In the genomic region with DNA sequence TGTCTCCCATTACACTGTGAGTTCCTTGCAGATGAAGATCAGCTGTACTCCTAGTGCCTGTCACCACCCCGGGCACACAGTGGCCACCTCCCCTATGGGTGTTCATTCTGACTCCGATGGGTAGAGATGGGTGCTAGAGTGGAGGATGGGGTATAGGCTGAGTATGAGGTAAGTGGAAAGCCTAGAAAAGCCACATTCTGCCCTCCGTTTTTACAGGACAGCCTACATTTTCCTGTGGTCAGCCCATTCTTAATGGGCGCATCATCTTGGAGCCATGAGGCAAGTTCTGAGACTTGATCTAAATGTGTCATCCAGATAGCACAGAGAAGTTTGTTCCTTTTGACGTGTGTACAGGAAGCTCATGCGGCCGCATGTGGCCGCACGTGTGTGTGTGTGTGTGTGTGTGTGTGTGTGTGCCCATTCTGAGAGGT, we compare ENCODE assay signal across 8 cellular contexts.
DNase-seq lines count a peak whose midpoint lies in the region; ATAC-seq and TF ChIP-seq lines count a peak whose summit lies in the region.

No MANE protein-coding gene starts in this region.

- no peak for TF ChIP-seq EP300 in ovary (IDR thresholded peaks at IDR 0.05)

- H3K27me3 ChIP-seq in fibroblast of lung (ENCODE audit: control insufficient read depth, insufficient read depth, low read length), result no peaks in the 10 kb centered on the region
- H3K27me3 ChIP-seq in heart left ventricle, result no peaks in the 10 kb centered on the region
- no peaks in the 10 kb centered on the region for H3K27me3 ChIP-seq in ovary

- no peaks in the 10 kb centered on the region for H3K9me3 ChIP-seq in fibroblast of lung (ENCODE audit: control insufficient read depth, insufficient read depth, low read depth, low read length)
- H3K9me3 ChIP-seq in heart left ventricle, result no peaks in the 10 kb centered on the region
- H3K9me3 ChIP-seq in ovary, result no peaks in the 10 kb centered on the region

- no peak overlapping the region for H2AFZ ChIP-seq in fibroblast of lung (ENCODE audit: low read length)

- 65 to 76% (median 74%) methylated on average over 9 of the region's 9 CpGs for WGBS in heart left ventricle, 4 donors
- 61 to 71% (median 68%) methylated on average over 9 of the region's 9 CpGs for WGBS in ovary, 3 donors

- H4K20me1 ChIP-seq in fibroblast of lung (ENCODE audit: control insufficient read depth, extremely low read depth, insufficient read depth, low read length), result no peaks in the 10 kb centered on the region

- H3K36me3 ChIP-seq in fibroblast of lung (ENCODE audit: control insufficient read depth, insufficient read depth, low read length) (no peaks in the 10 kb centered on the region), heart left ventricle (peaks cover 0 to 15% (median 3%) of the 10 kb centered on the region in 9 donors), ovary (no peaks in the 10 kb centered on the region)

- TF ChIP-seq POLR2A in heart left ventricle (IDR thresholded peaks at IDR 0.05) (no peak), ovary (IDR thresholded peaks at IDR 0.05) (no peak)

- ATAC-seq in stimulated activated naive CD8-positive, alpha-beta T cell treated with anti-CD3 and anti-CD28 coated beads, Interleukin-15, Interleukin-2, amounts not matched to agents 100 U/mL and 50 U/mL, for 24 hours, result peak; percentile 79
- ATAC-seq in heart left ventricle (no peak), left cardiac atrium (no peak)

- H3K27ac ChIP-seq in VCaP (peak overlapping the region; percentile 98), fibroblast of lung (ENCODE audit: insufficient read depth, low read length) (peak overlapping the region; percentile 51), heart left ventricle (no peak overlapping the region), ovary (no peak overlapping the region)

- no peak overlapping the region for H3K4me2 ChIP-seq in fibroblast of lung (ENCODE audit: extremely low read depth, insufficient read depth, low read length)

- peak; percentile 68 for DNase-seq in activated CD8-positive, alpha-beta memory T cell treated with anti-CD3 and anti-CD28 coated beads for 24 hours
- no peak for DNase-seq in activated CD8-positive, alpha-beta memory T cell treated with anti-CD3 and anti-CD28 coated beads, Interleukin-2, amount 50 U/mL, for 4 hours
- DNase-seq in fibroblast of lung (ENCODE audit: low read depth in 2 of 2) (peak; percentile 82 to 97), heart left ventricle (no peak), left cardiac atrium (no peak), ovary (no peak)
- peak; percentile 59 for DNase-seq in stimulated activated naive CD8-positive, alpha-beta T cell treated with anti-CD3 and anti-CD28 coated beads, Interleukin-15, Interleukin-2, amounts not matched to agents 100 U/mL and 50 U/mL, for 24 hours

- peaks cover 16% of the 10 kb centered on the region for H3K4me1 ChIP-seq in fibroblast of lung (ENCODE audit: control insufficient read depth, extremely low read depth, insufficient read depth, low read length)
- peaks cover 0 to 77% (median 57%) of the 10 kb centered on the region in 12 donors for H3K4me1 ChIP-seq in heart left ventricle
- peaks cover 21% of the 10 kb centered on the region for H3K4me1 ChIP-seq in ovary (ENCODE audit: insufficient read depth)

- H3K4me3 ChIP-seq in fibroblast of lung (replicated peaks in 1 of 4; ENCODE audit: control extremely low read depth in 1 of 4, insufficient read depth in 1 of 4, low read depth in 3 of 4, low read length in 4 of 4), result no peak overlapping the region
- no peak overlapping the region for H3K4me3 ChIP-seq in heart left ventricle
- no peak overlapping the region for H3K4me3 ChIP-seq in ovary

- H3K79me2 ChIP-seq in fibroblast of lung (ENCODE audit: control insufficient read depth, insufficient read depth, low read length), result no peaks in the 10 kb centered on the region

- H3K9ac ChIP-seq in fibroblast of lung (ENCODE audit: insufficient read depth, low read length), result no peak overlapping the region

- TF ChIP-seq CTCF in VCaP (conservative IDR thresholded peaks at IDR 0.05) (no peak), fibroblast of lung (conservative IDR thresholded peaks at IDR 0.05 in 1 of 2, IDR thresholded peaks at IDR 0.05 in 1 of 2; ENCODE audit: low read depth in 1 of 2, low read length in 2 of 2) (no peak), heart left ventricle (IDR thresholded peaks at IDR 0.05) (no peak), ovary (IDR thresholded peaks at IDR 0.05) (no peak)

- intact Hi-C loops in heart left ventricle (cut with DNase I) (loop anchor here in 2 of 10 donors (5.0 kb wide), 2 partner anchors 34 to 51 kb away; no protein-coding TSS in a partner anchor), left cardiac atrium (cut with DNase I) (no loop called here), ovary (cut with DNase I) (no loop called here)

Comparison
In these comparisons a context has a peak if more than half of its experiments do, and no peak if none do; other contexts are left out.
1. DNase-seq: peak in activated CD8-positive, alpha-beta memory T cell treated with anti-CD3 and anti-CD28 coated beads for 24 hours (single experiment), fibroblast of lung (2 of 2) and stimulated activated naive CD8-positive, alpha-beta T cell treated with anti-CD3 and anti-CD28 coated beads, Interleukin-15, Interleukin-2, amounts not matched to agents 100 U/mL and 50 U/mL, for 24 hours (single experiment); none in activated CD8-positive, alpha-beta memory T cell treated with anti-CD3 and anti-CD28 coated beads, Interleukin-2, amount 50 U/mL, for 4 hours (single experiment), heart left ventricle (0 of 5), left cardiac atrium (single experiment) and ovary (0 of 5).
2. H3K27ac ChIP-seq: peak in VCaP (single experiment) and fibroblast of lung (single experiment); none in heart left ventricle (0 of 12) and ovary (0 of 2).